Comparison of ENCODE assay signal across 1 cellular context in the genomic region with DNA sequence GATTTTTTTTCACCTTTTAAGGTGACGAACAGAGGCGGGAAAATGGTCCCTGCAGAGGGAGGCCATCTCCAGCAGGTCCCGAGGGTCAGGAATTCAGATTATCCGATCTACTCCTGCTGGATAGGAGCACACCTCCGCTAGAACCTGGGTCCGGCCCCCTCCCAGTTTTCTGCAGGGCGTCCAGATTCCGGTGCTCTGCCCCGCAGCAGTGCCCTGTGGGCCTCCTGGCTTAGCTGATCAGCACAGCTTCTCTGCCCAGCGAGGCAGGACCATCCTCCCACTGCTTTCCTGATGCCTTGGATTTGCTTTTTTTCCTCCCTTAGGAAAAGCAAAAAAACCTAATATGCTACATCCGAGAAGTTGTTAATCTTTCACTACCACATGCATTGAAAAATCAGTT.
TF ChIP-seq lines count a peak whose summit lies in the region.

No MANE protein-coding gene starts in this region.

TF ChIP-seq in IMR-90, 13 proteins besides CTCF, POLR2A, EP300 and RAD21 (continued from another document):
- TF ChIP-seq MAFK (IDR thresholded peaks at IDR 0.05; ENCODE audit: low read depth, low read length) (no peak), FOS (IDR thresholded peaks at IDR 0.05; ENCODE audit: low read depth, low read length) (no peak), SMC3 (IDR thresholded peaks at IDR 0.05; ENCODE audit: low read depth, low read length) (no peak), MXI1 (IDR thresholded peaks at IDR 0.05; ENCODE audit: borderline replicate concordance, low read depth, low read length) (no peak), CEBPB (IDR thresholded peaks at IDR 0.05; ENCODE audit: low read depth, low read length) (no peak), RCOR1 (IDR thresholded peaks at IDR 0.05; ENCODE audit: insufficient replicate concordance, low read length) (no peak), NFE2L2 (IDR thresholded peaks at IDR 0.05; ENCODE audit: low read depth, low read length) (no peak), CHD1 (IDR thresholded peaks at IDR 0.05; ENCODE audit: low read depth, low read length) (no peak), RFX5 (IDR thresholded peaks at IDR 0.05; ENCODE audit: low read depth, low read length) (no peak), MAZ (IDR thresholded peaks at IDR 0.05; ENCODE audit: borderline replicate concordance, low read depth, low read length) (no peak)
- TF ChIP-seq, protein P1, sequence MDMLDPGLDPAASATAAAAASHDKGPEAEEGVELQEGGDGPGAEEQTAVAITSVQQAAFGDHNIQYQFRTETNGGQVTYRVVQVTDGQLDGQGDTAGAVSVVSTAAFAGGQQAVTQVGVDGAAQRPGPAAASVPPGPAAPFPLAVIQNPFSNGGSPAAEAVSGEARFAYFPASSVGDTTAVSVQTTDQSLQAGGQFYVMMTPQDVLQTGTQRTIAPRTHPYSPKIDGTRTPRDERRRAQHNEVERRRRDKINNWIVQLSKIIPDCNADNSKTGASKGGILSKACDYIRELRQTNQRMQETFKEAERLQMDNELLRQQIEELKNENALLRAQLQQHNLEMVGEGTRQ (IDR thresholded peaks at IDR 0.05; ENCODE audit: low read depth, low read length) = no peak
